Comparison of ENCODE assay signal across 22 cellular contexts in the genomic region with DNA sequence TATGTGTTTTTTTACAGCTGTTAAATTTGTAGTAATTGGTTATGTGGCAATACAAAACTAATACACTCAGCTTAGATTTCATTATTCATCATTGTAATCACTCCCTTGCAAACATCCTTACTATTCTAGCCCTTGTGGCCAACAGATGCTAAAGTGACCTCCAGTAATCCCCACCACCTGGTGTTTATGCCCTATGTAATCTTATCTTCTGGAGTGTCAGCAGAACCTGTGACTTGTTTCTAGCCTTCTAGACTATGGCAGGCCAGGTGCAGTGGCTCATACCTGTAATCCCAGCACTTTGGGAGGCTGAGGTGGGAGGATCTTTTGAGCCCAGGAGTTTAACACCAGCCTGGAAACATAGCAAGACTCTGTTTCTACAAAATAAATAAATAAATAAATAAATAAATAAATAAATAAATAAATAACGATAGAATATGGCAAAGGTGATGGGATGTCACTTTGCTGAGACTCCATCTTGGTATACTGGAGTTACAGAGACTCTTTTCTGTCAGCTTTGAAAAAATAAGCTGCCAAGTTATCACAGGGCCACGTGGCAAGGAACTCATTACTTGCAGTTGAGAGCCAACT. TPM values are rescaled to one million over a fixed set of nuclear protein-coding genes. Genes with fewer than 3 reads are reported as not detected.
A peak's percentile ranks its signal among the peaks of the same experiment; 100 is the strongest.
DNase-seq lines count a peak whose midpoint lies in the region; ATAC-seq, FAIRE-seq and TF ChIP-seq lines count a peak whose summit lies in the region.
"Had no signal": no experiment of that assay in that cellular context is flagged by ENCODE, and none has a peak within 500 bp of the region (broad histone marks: within the 10 kb centered on the region; RNA-seq: fewer than 3 reads in every experiment).

No MANE protein-coding gene starts in this region.

- no peaks in the 10 kb centered on the region for H3K36me3 ChIP-seq in K562 (ENCODE audit: control insufficient read depth, insufficient read depth, low read length)
- no peaks in the 10 kb centered on the region for H3K36me3 ChIP-seq in Karpas-422 (ENCODE audit: insufficient read depth, low read length)
- H3K36me3 ChIP-seq: adrenal gland, breast epithelium, tibial nerve had no signal

- FAIRE-seq in K562 (lab: Jason Lieb, UNC): no peak

- intact Hi-C loops in K562 (cut with micrococcal nuclease): no loop called here

- H4K20me1 ChIP-seq in K562 (replicated peaks; ENCODE audit: control insufficient read depth, insufficient read depth, low read length) (no peaks in the 10 kb centered on the region), Karpas-422 (ENCODE audit: insufficient read depth, low read depth, low read length) (no peaks in the 10 kb centered on the region)

- no TSS peak for BruUV-seq in K562 (replicated peaks; lab: Mats Ljungman, UMichigan)

- WGBS in K562 (ENCODE audit: insufficient coverage, low coverage, missing lambda C conversion rate): 0% methylated on average over 2 of the region's 2 CpGs

- H3K79me2 ChIP-seq in K562 (ENCODE audit: control insufficient read depth, insufficient read depth, low read length) (no peaks in the 10 kb centered on the region), Karpas-422 (ENCODE audit: low read length) (no peaks in the 10 kb centered on the region)

- TF ChIP-seq POLR2A in K562 (conservative IDR thresholded peaks at IDR 0.05): no peak

- no peak overlapping the region for H3K27ac ChIP-seq in K562 (ENCODE audit: extremely low read depth, low read depth, low read length)
- no peak overlapping the region for H3K27ac ChIP-seq in Karpas-422 (ENCODE audit: low read length)
- H3K27ac ChIP-seq: adrenal gland, breast epithelium, epithelial cell of prostate, tibial nerve had no signal

- TF ChIP-seq EP300 in K562 (IDR thresholded peaks at IDR 0.05; ENCODE audit: low read length): no peak

- no peaks in the 10 kb centered on the region; a peak in 1 of 5 replicates for H3K27me3 ChIP-seq in K562 (ENCODE audit: control insufficient read depth in 2 of 2, insufficient read depth in 2 of 2, low read length in 2 of 2)
- H3K27me3 ChIP-seq in Karpas-422 (ENCODE audit: low read length): no peaks in the 10 kb centered on the region
- H3K27me3 ChIP-seq: adrenal gland, tibial nerve had no signal

- H3K4me3 ChIP-seq in K562 (no peak overlapping the region), Karpas-422 (ENCODE audit: low read length) (no peak overlapping the region)
- H3K4me3 ChIP-seq: adrenal gland, breast epithelium, smooth muscle cell, tibial nerve had no signal

- POLR2A ChIA-PET in K562 (lab: Yijun Ruan, JAX): no interaction called here

- ATAC-seq in K562: no peak
- ATAC-seq in HG03521 (IDR thresholded peaks at IDR 0.05; ENCODE audit: unreplicated experiment): no peak
- ATAC-seq in GM18502 (IDR thresholded peaks at IDR 0.05; ENCODE audit: poor library complexity, unreplicated experiment): no peak
- ATAC-seq: T-cell had no signal

- no peak for TF ChIP-seq CTCF in K562 (IDR thresholded peaks at IDR 0.05 in 2 of 3, conservative IDR thresholded peaks at IDR 0.05 in 1 of 3; ENCODE audit: insufficient read depth in 2 of 3, low read depth in 1 of 3, low read length in 3 of 3)

- in situ Hi-C loops in K562 (cut with MboI): no loop called here

- no peak overlapping the region for H3K9ac ChIP-seq in K562 (ENCODE audit: insufficient read depth in 1 of 2, low read depth in 2 of 2, low read length in 2 of 2)
- no peak overlapping the region for H3K9ac ChIP-seq in Karpas-422 (ENCODE audit: low read length)

- H3K9me1 ChIP-seq in K562 (ENCODE audit: control insufficient read depth, insufficient read depth, low read length): no peaks in the 10 kb centered on the region

- H2AFZ ChIP-seq in K562 (ENCODE audit: low read depth, low read length) (no peak overlapping the region), Karpas-422 (ENCODE audit: low read length) (no peak overlapping the region)

- TF ChIP-seq RAD21 in K562 (CRISPR knock-in tag; conservative IDR thresholded peaks at IDR 0.05 in 1 of 2, IDR thresholded peaks at IDR 0.05 in 1 of 2): no peak

- H3K4me1 ChIP-seq in K562 (replicated peaks in 1 of 2; ENCODE audit: control insufficient read depth in 2 of 2, insufficient read depth in 2 of 2, low read length in 2 of 2): no peaks in the 10 kb centered on the region
- H3K4me1 ChIP-seq in Karpas-422 (ENCODE audit: low read length): no peaks in the 10 kb centered on the region
- H3K4me1 ChIP-seq: adrenal gland, breast epithelium, tibial nerve had no signal

- CTCF ChIA-PET in K562 (lab: Yijun Ruan, JAX; ENCODE audit: low intra/inter-chr PET ratio): no interaction called here

- DNase-seq in NCI-H748 (lab: John Stamatoyannopoulos, UW; ENCODE audit: unreplicated experiment): peak; percentile 49
- DNase-seq in NCI-H748 treated with DMSO at 0.1 percent for 48 hours (lab: John Stamatoyannopoulos, UW): no peak
- peak; percentile 87 to 95 for DNase-seq in NCI-H524 (lab: John Stamatoyannopoulos, UW)
- no peak for DNase-seq in K562 (ENCODE audit: extremely low read depth in 1 of 4, low spot score in 3 of 4)
- DNase-seq in NCI-H2227 (lab: John Stamatoyannopoulos, UW; ENCODE audit: unreplicated experiment): no peak
- DNase-seq in Karpas-422: no peak
- DNase-seq: activated CD4-positive, alpha-beta T cell treated with anti-CD3 and anti-CD28 coated beads, Interleukin-2, amount 50 U/mL, for 4 hours; activated naive CD4-positive, alpha-beta T cell treated with anti-CD3 and anti-CD28 coated beads for 36 hours; adrenal gland; CD8-positive, alpha-beta memory T cell; DND-41; NCI-H187; NCI-H446 treated with DMSO at 0.1 percent for 48 hours; nephron progenitor cell; stimulated activated CD4-positive, alpha-beta T cell treated with anti-CD3 and anti-CD28 coated beads, Interleukin-2, amount 100 ng/mL, for 24 hours; T-cell had no signal

- no peak overlapping the region for H3K4me2 ChIP-seq in K562 (ENCODE audit: insufficient read depth, low read length)
- no peak overlapping the region for H3K4me2 ChIP-seq in Karpas-422 (ENCODE audit: low read depth, low read length, poor library complexity, severe bottlenecking)
- H3K4me2 ChIP-seq: smooth muscle cell had no signal

- H3K9me3 ChIP-seq in K562 (replicated peaks; ENCODE audit: control insufficient read depth, insufficient read depth, low read depth, low read length) (no peaks in the 10 kb centered on the region), Karpas-422 (ENCODE audit: low read length) (no peaks in the 10 kb centered on the region)
- H3K9me3 ChIP-seq: adrenal gland, breast epithelium, tibial nerve had no signal

- no peaks in the 10 kb centered on the region for H3K9me2 ChIP-seq in Karpas-422 (replicated peaks; ENCODE audit: insufficient read depth, low read length)

TF ChIP-seq in K562, 482 proteins besides CTCF, POLR2A, EP300 and RAD21:
- TF ChIP-seq, protein P1, sequence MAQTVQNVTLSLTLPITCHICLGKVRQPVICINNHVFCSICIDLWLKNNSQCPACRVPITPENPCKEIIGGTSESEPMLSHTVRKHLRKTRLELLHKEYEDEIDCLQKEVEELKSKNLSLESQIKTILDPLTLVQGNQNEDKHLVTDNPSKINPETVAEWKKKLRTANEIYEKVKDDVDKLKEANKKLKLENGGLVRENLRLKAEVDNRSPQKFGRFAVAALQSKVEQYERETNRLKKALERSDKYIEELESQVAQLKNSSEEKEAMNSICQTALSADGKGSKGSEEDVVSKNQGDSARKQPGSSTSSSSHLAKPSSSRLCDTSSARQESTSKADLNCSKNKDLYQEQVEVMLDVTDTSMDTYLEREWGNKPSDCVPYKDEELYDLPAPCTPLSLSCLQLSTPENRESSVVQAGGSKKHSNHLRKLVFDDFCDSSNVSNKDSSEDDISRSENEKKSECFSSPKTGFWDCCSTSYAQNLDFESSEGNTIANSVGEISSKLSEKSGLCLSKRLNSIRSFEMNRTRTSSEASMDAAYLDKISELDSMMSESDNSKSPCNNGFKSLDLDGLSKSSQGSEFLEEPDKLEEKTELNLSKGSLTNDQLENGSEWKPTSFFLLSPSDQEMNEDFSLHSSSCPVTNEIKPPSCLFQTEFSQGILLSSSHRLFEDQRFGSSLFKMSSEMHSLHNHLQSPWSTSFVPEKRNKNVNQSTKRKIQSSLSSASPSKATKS (CRISPR knock-in tag; IDR thresholded peaks at IDR 0.05): no peak
- TF ChIP-seq SUPT5H (IDR thresholded peaks at IDR 0.05): no peak
- TF ChIP-seq GTF2A2 (tag; IDR thresholded peaks at IDR 0.05): no peak
- no peak for TF ChIP-seq OTX1 (CRISPR knock-in tag; IDR thresholded peaks at IDR 0.05)
- peak; percentile 15; the same call in 1 of the 2 replicates for TF ChIP-seq CBFA2T3 (IDR thresholded peaks at IDR 0.05)
- TF ChIP-seq FOXP1 (CRISPR knock-in tag; IDR thresholded peaks at IDR 0.05): no peak

RNA-seq across cellular contexts. Expression of a gene that starts 12.3 kb away (rescaled TPM):
- 5.1 and 5.7 TPM in 2 replicates for total RNA-seq in K562 (2011; cell fraction: chromatin; rRNA removed; ENCODE audit: low replicate concordance)
- 1.8 and 3.0 TPM in 2 replicates for total RNA-seq in K562 (2011; cell fraction: nucleolus; rRNA removed)
- total RNA-seq in K562 (2011; cell fraction: nucleoplasm; rRNA removed): 7.3 and 10.6 TPM in 2 replicates
- total RNA-seq in K562 (2014; rRNA removed): 23.8 and 28.5 TPM in 2 replicates
- 26.2 and 27.1 TPM in 2 replicates for total RNA-seq in K562 (2014; rRNA removed; fragmentation: Illumina TruSeq; extraction: Trizol)
- total RNA-seq in K562 (2015; rRNA removed; fragmentation: Illumina TruSeq; extraction: Trizol): 29.1 and 29.8 TPM in 2 replicates
- total RNA-seq in K562 (2021): 27.4 and 32.2 TPM in 2 replicates
- 18.0 and 20.1 TPM in 2 replicates for polyA plus RNA-seq in K562 (2011; rRNA removed)
- polyA plus RNA-seq in K562 (2011; cell fraction: cytosol; rRNA removed): 12.2 and 17.3 TPM in 2 replicates
- polyA plus RNA-seq in K562 (2011; cell fraction: nucleus; rRNA removed): 8.5 and 9.2 TPM in 2 replicates
- 30.1 and 52.9 TPM in 2 replicates for polyA plus RNA-seq in K562 (2012)
- 45.8 and 50.0 TPM in 2 replicates for polyA plus RNA-seq in K562 (2014; fragmentation: Illumina TruSeq; extraction: Trizol)
- polyA plus RNA-seq in K562 (2014; fragmentation: Nextera tagmentation; extraction: Ambion mirVana): 10 to 100 TPM in 1 of 2 experiments, 1 to 10 TPM in 1; 8.6 to 17.4 TPM
- polyA plus RNA-seq in K562 (2014; rRNA removed): 35.9 and 37.7 TPM in 2 replicates
- 7.8 and 9.9 TPM in 2 replicates for polyA minus RNA-seq in K562 (2011; rRNA and poly(A)+ RNA removed)
- 3.5 and 5.3 TPM in 2 replicates for polyA minus RNA-seq in K562 (2011; cell fraction: cytosol; rRNA and poly(A)+ RNA removed)
- polyA minus RNA-seq in K562 (2011; cell fraction: nucleus; rRNA and poly(A)+ RNA removed): 1.8 and 3.6 TPM in 2 replicates
- 7.9 and 15.3 TPM in 2 replicates for total RNA-seq in Karpas-422 (2014; rRNA removed; shearing (Covaris generic); ENCODE audit: low replicate concordance)

Comparison
In these comparisons a context has a peak if more than half of its experiments do, and no peak if none do; other contexts are left out.
1. DNase-seq: peak in NCI-H748 (single experiment) and NCI-H524 (2 of 2); none in NCI-H748 treated with DMSO at 0.1 percent for 48 hours (single experiment), K562 (0 of 4), NCI-H2227 (single experiment) and Karpas-422 (single experiment).